8 cellular contexts compared by ENCODE assay signal in the genomic region with DNA sequence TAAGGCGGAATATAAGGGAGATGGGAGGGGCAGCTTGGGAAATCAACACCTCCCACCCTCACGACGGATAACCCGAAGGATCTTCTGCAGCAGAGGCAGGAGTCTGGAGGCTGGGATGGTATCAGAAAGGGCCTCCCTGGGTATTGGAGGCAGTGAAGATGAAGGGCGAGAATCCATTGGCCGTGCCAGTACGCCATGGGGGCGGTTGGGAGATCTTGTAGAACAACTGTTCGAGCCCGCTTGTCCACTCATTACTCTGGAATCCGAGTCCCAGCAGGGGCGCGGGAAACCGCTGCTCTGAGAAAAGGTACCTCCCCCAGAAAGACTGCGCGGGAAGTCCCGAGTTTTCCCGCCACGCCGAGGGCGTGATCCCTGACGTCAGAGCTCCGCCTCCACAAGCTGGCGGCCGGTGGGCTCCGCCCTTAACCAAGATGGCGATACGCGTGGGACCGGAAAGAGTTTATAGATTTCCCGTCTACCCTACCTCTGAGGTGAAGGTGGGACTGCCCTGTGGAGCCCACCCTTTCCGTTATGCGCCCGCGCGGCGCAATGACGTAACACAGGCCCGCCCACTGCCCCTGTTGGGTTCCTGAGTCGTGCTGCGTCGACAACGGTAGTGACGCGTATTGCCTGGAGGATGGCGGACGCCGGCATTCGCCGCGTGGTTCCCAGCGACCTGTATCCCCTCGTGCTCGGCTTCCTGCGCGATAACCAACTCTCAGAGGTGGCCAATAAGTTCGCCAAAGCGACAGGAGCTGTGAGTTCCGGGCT. TPM values are rescaled to one million over a fixed set of nuclear protein-coding genes. Genes with fewer than 3 reads are reported as not detected.
DNase-seq lines count a peak whose midpoint lies in the region; ATAC-seq, FAIRE-seq and TF ChIP-seq lines count a peak whose summit lies in the region.

TSS of gene NOLC1 (plus strand) at position 616 of the 771 bp plus-strand sequence. CDS start at position 638, 22 bp downstream.

- H3K9ac ChIP-seq in iPS-20b (ENCODE audit: low read depth, low read length): peak within 1 kb of the TSS; percentile 100

- TF ChIP-seq CTCF in AG04449 (IDR thresholded peaks at IDR 0.05; ENCODE audit: insufficient read depth, low read length, missing control alignments) (no peak), WI38 (IDR thresholded peaks at IDR 0.05; ENCODE audit: low read depth, low read length) (no peak), bronchial epithelial cell (IDR thresholded peaks at IDR 0.05; ENCODE audit: insufficient read depth, low read length, severe bottlenecking) (no peak)

- CTCF ChIA-PET in AG04449 (lab: Yijun Ruan, JAX): interaction anchor here (2.7 kb wide), 1 partner anchor 20 kb away, joined by 14 read pairs; the partner anchor contains the start of gene PPRC1

- DNase-seq in AG04449 (ENCODE audit: low read depth, low spot score) (peak; percentile 96), NCI-H2227 treated with DMSO at 0.1 percent for 48 hours (lab: John Stamatoyannopoulos, UW) (peak; percentile 94), bronchial epithelial cell (ENCODE audit: low read depth) (peak; percentile 97)

- H3K9me3 ChIP-seq in iPS-20b (ENCODE audit: insufficient read depth, low read depth, low read length): no peaks in the 10 kb centered on the region

- H3K4me3 ChIP-seq in AG04449 (ENCODE audit: low read depth, low read length): peak within 1 kb of the TSS; percentile 99
- H3K4me3 ChIP-seq in WI38 (ENCODE audit: low read depth, low read length): peak within 1 kb of the TSS; percentile 99
- peak within 1 kb of the TSS; percentile 92 for H3K4me3 ChIP-seq in bronchial epithelial cell (ENCODE audit: low read depth, low read length)
- peak within 1 kb of the TSS; percentile 97 for H3K4me3 ChIP-seq in iPS-20b (ENCODE audit: low read length)
- H3K4me3 ChIP-seq in skin epidermis: peak within 1 kb of the TSS; percentile 64 to 93 (median 82)

- peaks cover 7% of the 10 kb centered on the region; the same call in 1 of the 2 replicates for H3K4me1 ChIP-seq in iPS-20b (ENCODE audit: insufficient read depth, low read length)

- POLR2A ChIA-PET in AG04449 (lab: Yijun Ruan, JAX): interaction anchor here (0.9 to 1.4 kb wide), 3 partner anchors 17 to 39 kb away, joined by 3 to 5 read pairs (median 4); no protein-coding TSS in a partner anchor

- H3K27me3 ChIP-seq in bronchial epithelial cell (ENCODE audit: control insufficient read depth, insufficient read depth, low read length): no peaks in the 10 kb centered on the region
- H3K27me3 ChIP-seq in iPS-20b (ENCODE audit: insufficient read depth, low read length): no peaks in the 10 kb centered on the region

- H3K27ac ChIP-seq in iPS-20b (ENCODE audit: low read length) (peak within 1 kb of the TSS; percentile 70), skin epidermis (peak within 1 kb of the TSS; percentile 75 to 97 (median 87))

- FAIRE-seq in bronchial epithelial cell (lab: Jason Lieb, UNC): no peak

- ATAC-seq in GM18907 (IDR thresholded peaks at IDR 0.05; ENCODE audit: unreplicated experiment) (peak; percentile 92), HG03159 (IDR thresholded peaks at IDR 0.05; ENCODE audit: unreplicated experiment) (peak; percentile 89)

- H3K36me3 ChIP-seq in bronchial epithelial cell (ENCODE audit: control insufficient read depth, insufficient read depth, low read length) (peaks cover 28% of the 10 kb centered on the region), iPS-20b (ENCODE audit: insufficient read depth, low read depth, low read length) (peaks cover 72% of the 10 kb centered on the region)

RNA-seq across cellular contexts. Expression of gene NOLC1, which starts in this region (rescaled TPM):
- 56.3 and 56.6 TPM in 2 replicates for total RNA-seq in bronchial epithelial cell

Comparison
In these comparisons a context has a peak if more than half of its experiments do, and no peak if none do; other contexts are left out.
1. Peak in every context shown above with its lines: DNase-seq, ATAC-seq, H3K4me3 ChIP-seq and H3K27ac ChIP-seq.